ENCODE assay signal across 11 cellular contexts in genomic region chr14:79369359-79370332, GRCh38.
DNase-seq lines count a peak whose midpoint lies in the region; ATAC-seq and TF ChIP-seq lines count a peak whose summit lies in the region.
"Had no signal": no experiment of that assay in that cellular context is flagged by ENCODE, and none has a peak within 500 bp of the region (broad histone marks: within the 10 kb centered on the region; RNA-seq: fewer than 3 reads in every experiment).

No MANE protein-coding gene starts in this region.

- H3K4me3 ChIP-seq in foreskin fibroblast (ENCODE audit: low read depth in 1 of 2, low read length in 2 of 2) (no peak overlapping the region), skeletal muscle satellite cell (ENCODE audit: low read length) (no peak overlapping the region), endodermal cell (ENCODE audit: low read length) (no peak overlapping the region)

- H3K27ac ChIP-seq in RWPE1, result no peak overlapping the region
- H3K27ac ChIP-seq in endodermal cell (ENCODE audit: low read depth, low read length), result no peak overlapping the region

- H3K4me3 Mint-ChIP-seq in endodermal cell, result no peak overlapping the region
- H3K4me3 Mint-ChIP-seq: mesothelial cell of epicardium had no signal

- no peaks in the 10 kb centered on the region for H3K36me3 Mint-ChIP-seq in endodermal cell (ENCODE audit: low read depth)
- H3K36me3 Mint-ChIP-seq: mesothelial cell of epicardium had no signal

- no peak for ATAC-seq in HG03025 (IDR thresholded peaks at IDR 0.05; ENCODE audit: low FRiP score, unreplicated experiment)

- WGBS in endodermal cell (ENCODE audit: insufficient coverage in 1 of 2, insufficient read length in 1 of 2), 2 experiments, result 90 to 91% methylated on average over 8 to 10 of the region's 10 CpGs

- peaks cover 12% of the 10 kb centered on the region for H3K4me1 ChIP-seq in skeletal muscle satellite cell (ENCODE audit: control insufficient read depth, insufficient read depth, low read length)
- H3K4me1 ChIP-seq in endodermal cell (ENCODE audit: control insufficient read depth, insufficient read depth, low read length), result no peaks in the 10 kb centered on the region

- peaks cover 9% of the 10 kb centered on the region for H3K4me1 Mint-ChIP-seq in endodermal cell

- H3K27me3 ChIP-seq in skeletal muscle satellite cell (ENCODE audit: control insufficient read depth, insufficient read depth, low read length) (no peaks in the 10 kb centered on the region), endodermal cell (ENCODE audit: control insufficient read depth, insufficient read depth, low read length, poor library complexity, severe bottlenecking) (no peaks in the 10 kb centered on the region)

- TF ChIP-seq CTCF in RWPE1 (conservative IDR thresholded peaks at IDR 0.05; ENCODE audit: low read depth), result no peak
- peak; percentile 9 for TF ChIP-seq CTCF in foreskin fibroblast (IDR thresholded peaks at IDR 0.05; ENCODE audit: low read depth, low read length)
- TF ChIP-seq CTCF in endodermal cell (conservative IDR thresholded peaks at IDR 0.05), result no peak

- POLR2A ChIA-PET in RWPE1 (lab: Yijun Ruan, JAX; ENCODE audit: low non-redundant PET), result no interaction called here

- DNase-seq in H4 (ENCODE audit: low spot score) (peak; percentile 90), RWPE1 (ENCODE audit: low spot score) (peak; percentile 28), foreskin fibroblast (peak; percentile 66 to 70), hippocampal formation (lab: John Stamatoyannopoulos, UW) (no peak), endodermal cell (no peak), NCI-H774 (lab: John Stamatoyannopoulos, UW) (no peak)
- DNase-seq: NCI-H2029; stimulated activated CD4-positive, alpha-beta T cell treated with anti-CD3 and anti-CD28 coated beads, Interleukin-2, amount 100 ng/mL, for 48 hours had no signal

- H3K9ac ChIP-seq in skeletal muscle satellite cell (ENCODE audit: low read depth, low read length), result peak overlapping the region; percentile 18
- H3K9ac ChIP-seq in endodermal cell (ENCODE audit: extremely low read depth, low read length, poor library complexity, severe bottlenecking), result no peak overlapping the region

- CTCF ChIA-PET in RWPE1 (lab: Yijun Ruan, JAX), result no interaction called here

- H3K9me3 Mint-ChIP-seq in endodermal cell, result no peaks in the 10 kb centered on the region

- peak overlapping the region; percentile 55 for H3K4me2 ChIP-seq in skeletal muscle satellite cell (ENCODE audit: low read length)

- H3K36me3 ChIP-seq in skeletal muscle satellite cell (ENCODE audit: insufficient read depth, low read length) (no peaks in the 10 kb centered on the region), endodermal cell (ENCODE audit: control insufficient read depth, insufficient read depth, low read length) (no peaks in the 10 kb centered on the region)

- no peaks in the 10 kb centered on the region for H3K27me3 Mint-ChIP-seq in endodermal cell (ENCODE audit: insufficient read depth)

- H3K9me3 ChIP-seq in skeletal muscle satellite cell (replicated peaks; ENCODE audit: low read length) (no peaks in the 10 kb centered on the region), endodermal cell (ENCODE audit: control insufficient read depth, low read length) (no peaks in the 10 kb centered on the region)

- H3K27ac Mint-ChIP-seq in endodermal cell, result no peak overlapping the region
- H3K27ac Mint-ChIP-seq: mesothelial cell of epicardium had no signal

Comparison
In these comparisons a context has a peak if more than half of its experiments do, and no peak if none do; other contexts are left out.
1. DNase-seq: peak in H4 (single experiment), RWPE1 (single experiment) and foreskin fibroblast (2 of 2); none in hippocampal formation (0 of 2), endodermal cell (single experiment) and NCI-H774 (single experiment).